In genomic region chr2:64349143-64349530, GRCh38 we compare ENCODE assay signal across 26 cellular contexts.
"Had no signal": no experiment of that assay in that cellular context is flagged by ENCODE, and none has a peak within 500 bp of the region (broad histone marks: within the 10 kb centered on the region; RNA-seq: fewer than 3 reads in every experiment).

No MANE protein-coding gene starts in this region.

- H3K9me3 ChIP-seq: adrenal gland, SJCRH30 had no signal

- H3K36me3 ChIP-seq: adrenal gland, SJCRH30 had no signal

- H3K4me3 Mint-ChIP-seq: activated CD4-positive, alpha-beta T cell treated with anti-CD3 and anti-CD28 coated beads, Interleukin-2, amount 10 ng/mL, durations not matched to agents 24 days and 14 days; activated CD8-positive, alpha-beta T cell treated with anti-CD3 and anti-CD28 coated beads for 36 hours; activated T-cell treated with anti-CD3 and anti-CD28 coated beads, Interleukin-2, amount 50 U/mL, for 24 hours; brain had no signal

- H3K27ac Mint-ChIP-seq: activated CD4-positive, alpha-beta T cell treated with anti-CD3 and anti-CD28 coated beads, Interleukin-2, amount 10 ng/mL, durations not matched to agents 24 days and 14 days; activated CD8-positive, alpha-beta T cell treated with anti-CD3 and anti-CD28 coated beads for 36 hours; activated naive CD4-positive, alpha-beta T cell treated with anti-CD3 and anti-CD28 coated beads, Interleukin-2, amount 50 U/mL, for 72 hours; activated T-cell treated with anti-CD3 and anti-CD28 coated beads, Interleukin-2, amount 50 U/mL, for 24 hours had no signal

- H3K36me3 Mint-ChIP-seq: brain had no signal

- ATAC-seq: activated CD8-positive, alpha-beta T cell treated with anti-CD3 and anti-CD28 coated beads for 36 hours; activated naive CD4-positive, alpha-beta T cell treated with anti-CD3 and anti-CD28 coated beads, Interleukin-2, amount 50 U/mL, for 72 hours had no signal

- H3K27ac ChIP-seq: adrenal gland, SJCRH30, SK-N-MC had no signal

- H3K4me3 ChIP-seq: adrenal gland, SJCRH30, SK-N-MC had no signal

- H3K4me1 Mint-ChIP-seq: activated CD4-positive, alpha-beta T cell treated with anti-CD3 and anti-CD28 coated beads, Interleukin-2, amount 10 ng/mL, durations not matched to agents 24 days and 14 days had no signal

- DNase-seq: activated CD4-positive, alpha-beta T cell treated with anti-CD3 and anti-CD28 coated beads, Interleukin-2, amount 10 ng/mL, durations not matched to agents 24 days and 14 days; activated CD4-positive, alpha-beta T cell treated with anti-CD3 and anti-CD28 coated beads, Interleukin-2, amount 50 U/mL, for 4 hours; activated CD8-positive, alpha-beta T cell treated with anti-CD3 and anti-CD28 coated beads for 36 hours; activated naive CD4-positive, alpha-beta T cell; activated T-cell treated with anti-CD3 and anti-CD28 coated beads, Interleukin-2, amount 50 U/mL, for 24 hours; caudate nucleus; cerebellar nuclear complex; Karpas-422; KBM-7; NCI-H1048; NCI-H1105 treated with DMSO at 0.1 percent for 48 hours; NCI-H1436; NCI-H1694; NCI-H1930; NCI-H2081 treated with DMSO at 0.1 percent for 48 hours; NCI-H226; NCI-H446 treated with DMSO at 0.1 percent for 48 hours; NCI-H69; NK-92 treated with Interleukin-12 subunit alpha and Interleukin-12 subunit beta, amount 100 ng/mL, for 24 hours; SHP77; SJCRH30; T1000 had no signal

- H3K4me1 ChIP-seq: adrenal gland, SJCRH30 had no signal

- H3K27me3 ChIP-seq: adrenal gland, SJCRH30 had no signal
